7 cellular contexts compared by ENCODE assay signal in the genomic region with DNA sequence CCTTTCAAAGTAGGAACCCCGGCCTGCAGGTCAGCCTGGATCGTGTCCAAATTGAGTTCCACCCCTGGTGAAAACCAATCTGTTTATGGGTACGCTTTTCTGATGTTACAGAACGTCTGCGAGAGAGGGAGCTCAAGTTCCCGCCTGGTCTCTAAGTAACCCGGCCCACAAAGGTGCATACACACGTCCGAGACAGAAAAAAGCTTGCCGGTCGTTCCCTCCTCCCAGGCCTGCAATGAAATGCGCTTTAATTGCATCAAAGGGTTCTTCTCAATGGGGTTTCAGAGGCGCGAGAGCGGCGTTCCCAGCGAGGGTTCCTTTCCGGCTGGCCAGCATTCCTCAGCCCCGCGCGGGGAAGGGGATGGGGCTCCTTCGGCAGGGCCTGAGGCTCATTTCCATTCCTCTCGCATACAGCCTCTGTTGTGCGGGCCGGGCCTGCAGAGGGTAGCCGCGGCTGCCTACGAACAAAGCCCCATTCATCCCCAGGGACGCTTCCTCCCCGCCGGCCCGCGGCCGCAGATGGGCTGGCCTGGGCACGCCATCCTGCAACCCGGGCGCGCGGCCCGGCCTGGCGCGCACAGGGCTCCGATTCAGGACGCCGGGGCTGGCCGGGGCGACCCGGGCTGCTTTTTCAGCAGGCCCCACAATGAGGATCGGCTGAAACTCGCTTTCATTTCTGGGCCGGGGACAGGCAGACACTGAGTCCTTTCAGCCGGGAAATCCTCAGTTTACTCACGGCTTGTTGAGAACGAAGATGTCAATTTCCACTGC.
A peak's percentile ranks its signal among the peaks of the same experiment; 100 is the strongest.
DNase-seq lines count a peak whose midpoint lies in the region; ATAC-seq and TF ChIP-seq lines count a peak whose summit lies in the region.

No MANE protein-coding gene starts in this region.

- peak; percentile 46 for TF ChIP-seq CTCF in GM06990 (IDR thresholded peaks at IDR 0.05; ENCODE audit: insufficient read depth, low read length, poor library complexity, severe bottlenecking)

- in situ Hi-C loops in SK-MEL-5 (cut with HindIII; ENCODE audit: low pct_unique_long_range_greater_than_20kb, low sequenced_read_pairs), result no loop called here

- intact Hi-C loops in dendritic cell treated with granulocyte-macrophage colony-stimulating factor and Interleukin-4, amounts not matched to agents 40 ng/mL and 50 ng/mL, for 4 days (cut with micrococcal nuclease), result loop anchor here (1.0 to 5.0 kb wide), 4 partner anchors 12 to 180 kb away; a partner anchor contains a TSS

- H3K27me3 Mint-ChIP-seq in dendritic cell treated with granulocyte-macrophage colony-stimulating factor and Interleukin-4, amounts not matched to agents 40 ng/mL and 50 ng/mL, for 4 days, result peaks cover 21% of the 10 kb centered on the region

- no peaks in the 10 kb centered on the region for H3K27me3 ChIP-seq in GM06990 (replicated peaks; ENCODE audit: control insufficient read depth, insufficient read depth, low read length)
- H3K27me3 ChIP-seq in layer of hippocampus (ENCODE audit: control insufficient read depth, insufficient read depth, low read length), result no peaks in the 10 kb centered on the region

- no peaks in the 10 kb centered on the region for H3K36me3 Mint-ChIP-seq in dendritic cell treated with granulocyte-macrophage colony-stimulating factor and Interleukin-4, amounts not matched to agents 40 ng/mL and 50 ng/mL, for 4 days (ENCODE audit: low read depth)
- H3K36me3 Mint-ChIP-seq in stimulated activated effector memory CD8-positive, alpha-beta T cell treated with anti-CD3 and anti-CD28 coated beads, Interleukin-12 subunit alpha, Interleukin-12 subunit beta, amount 100 ng/mL, for 72 hours, result no peaks in the 10 kb centered on the region

- peaks cover 79% of the 10 kb centered on the region for H3K4me1 Mint-ChIP-seq in dendritic cell treated with granulocyte-macrophage colony-stimulating factor and Interleukin-4, amounts not matched to agents 40 ng/mL and 50 ng/mL, for 4 days (ENCODE audit: low read depth)
- H3K4me1 Mint-ChIP-seq in stimulated activated effector memory CD8-positive, alpha-beta T cell treated with anti-CD3 and anti-CD28 coated beads, Interleukin-12 subunit alpha, Interleukin-12 subunit beta, amount 100 ng/mL, for 72 hours, result peaks cover 28% of the 10 kb centered on the region

- H3K27ac ChIP-seq in layer of hippocampus (ENCODE audit: low read depth, low read length), result peak overlapping the region; percentile 89

- peak overlapping the region; percentile 99 for H3K27ac Mint-ChIP-seq in dendritic cell treated with granulocyte-macrophage colony-stimulating factor and Interleukin-4, amounts not matched to agents 40 ng/mL and 50 ng/mL, for 4 days
- no peak overlapping the region for H3K27ac Mint-ChIP-seq in stimulated activated effector memory CD8-positive, alpha-beta T cell treated with anti-CD3 and anti-CD28 coated beads, Interleukin-12 subunit alpha, Interleukin-12 subunit beta, amount 100 ng/mL, for 72 hours

- H3K4me3 Mint-ChIP-seq in dendritic cell treated with granulocyte-macrophage colony-stimulating factor and Interleukin-4, amounts not matched to agents 40 ng/mL and 50 ng/mL, for 4 days, result peak overlapping the region; percentile 69
- peak overlapping the region; percentile 65 for H3K4me3 Mint-ChIP-seq in stimulated activated effector memory CD8-positive, alpha-beta T cell treated with anti-CD3 and anti-CD28 coated beads, Interleukin-12 subunit alpha, Interleukin-12 subunit beta, amount 100 ng/mL, for 72 hours

- no peaks in the 10 kb centered on the region for H3K36me3 ChIP-seq in GM06990 (ENCODE audit: control insufficient read depth, insufficient read depth, low read length)

- DNase-seq in GM06990 (ENCODE audit: extremely low read depth, insufficient read length) (peak; percentile 81), HS-27A (ENCODE audit: low read depth) (peak; percentile 65), SK-MEL-5 (ENCODE audit: low read depth, low spot score) (peak; percentile 98)
- DNase-seq in stimulated activated effector memory CD8-positive, alpha-beta T cell treated with anti-CD3 and anti-CD28 coated beads, Interleukin-12 subunit alpha, Interleukin-12 subunit beta, amount 100 ng/mL, for 72 hours (ENCODE audit: low spot score in 2 of 2), result peak; percentile 6 to 58

- peak overlapping the region; percentile 60 for H3K4me3 ChIP-seq in GM06990 (replicated peaks; ENCODE audit: low read depth, low read length)

- peak; percentile 42 for ATAC-seq in GM21515 (IDR thresholded peaks at IDR 0.05; ENCODE audit: unreplicated experiment)
- ATAC-seq in stimulated activated effector memory CD8-positive, alpha-beta T cell treated with anti-CD3 and anti-CD28 coated beads, Interleukin-12 subunit alpha, Interleukin-12 subunit beta, amount 100 ng/mL, for 72 hours, result peak; percentile 60

- no peaks in the 10 kb centered on the region for H3K9me3 Mint-ChIP-seq in dendritic cell treated with granulocyte-macrophage colony-stimulating factor and Interleukin-4, amounts not matched to agents 40 ng/mL and 50 ng/mL, for 4 days
- no peaks in the 10 kb centered on the region for H3K9me3 Mint-ChIP-seq in stimulated activated effector memory CD8-positive, alpha-beta T cell treated with anti-CD3 and anti-CD28 coated beads, Interleukin-12 subunit alpha, Interleukin-12 subunit beta, amount 100 ng/mL, for 72 hours

Comparison
In these comparisons a context has a peak if more than half of its experiments do, and no peak if none do; other contexts are left out.
1. Peak in every context shown above with its lines: DNase-seq, ATAC-seq, H3K4me3 ChIP-seq and H3K27ac ChIP-seq.
2. DNase-seq: peak in every context shown above with its lines; median percentile 98 in SK-MEL-5; 81 in GM06990; 65 in HS-27A; 32 in stimulated activated effector memory CD8-positive, alpha-beta T cell treated with anti-CD3 and anti-CD28 coated beads, Interleukin-12 subunit alpha, Interleukin-12 subunit beta, amount 100 ng/mL, for 72 hours.